ENCODE assay signal across 1 cellular context in the genomic region with DNA sequence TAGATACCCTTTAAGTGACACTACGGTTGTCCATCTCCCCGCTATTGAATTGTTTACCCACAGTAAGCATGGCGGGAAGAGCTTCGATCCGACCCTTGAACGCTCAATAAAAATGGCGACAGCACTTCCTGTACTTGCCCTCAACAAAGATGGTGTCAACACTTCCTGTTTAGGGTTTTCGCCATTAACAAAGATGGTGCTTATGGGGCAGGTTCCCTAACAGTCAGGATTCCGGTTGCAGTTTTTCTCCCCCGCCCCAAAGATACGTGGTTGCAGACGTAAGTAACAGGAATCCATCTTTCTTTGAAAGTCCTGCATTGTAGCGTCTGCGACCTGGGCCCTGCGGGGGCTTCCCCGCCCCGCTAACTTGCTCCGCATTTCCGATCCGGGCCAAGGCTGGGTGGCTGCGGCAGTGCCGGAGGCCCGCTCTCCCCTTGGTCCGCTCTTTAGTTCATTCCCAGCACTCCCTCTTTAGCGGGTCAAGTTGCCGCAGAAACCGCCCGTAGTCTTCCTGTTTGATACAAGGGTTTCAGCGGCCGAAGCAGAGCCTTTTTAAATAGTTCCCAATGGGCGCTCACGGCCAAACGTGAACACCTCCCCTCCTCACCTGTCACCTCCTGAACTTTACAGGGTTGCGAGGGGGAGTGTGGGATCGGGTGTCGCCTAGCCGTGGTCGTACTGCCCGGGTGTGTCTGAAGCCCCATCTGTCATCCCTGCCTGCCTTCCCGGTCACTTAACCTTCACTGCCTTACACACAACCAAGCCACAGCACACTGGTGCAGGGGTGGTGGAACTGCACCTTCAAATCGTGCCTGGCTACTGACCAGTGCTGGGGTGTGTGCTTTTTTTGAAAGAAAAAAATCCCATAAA.
A peak's percentile ranks its signal among the peaks of the same experiment; 100 is the strongest.
TF ChIP-seq lines count a peak whose summit lies in the region.

Gene CRADD, plus strand, starts transcription at position 181 of the 870 bp plus-strand sequence.

TF ChIP-seq in HEK293, 187 proteins besides CTCF, POLR2A, EP300 and RAD21 (continued from another document and continues in another):
- TF ChIP-seq ZNF18 (tag by site-specific recombination; IDR thresholded peaks at IDR 0.05) (no peak), ZBTB21 (tag by site-specific recombination; IDR thresholded peaks at IDR 0.05) (no peak), ZSCAN23 (tag by site-specific recombination; IDR thresholded peaks at IDR 0.05) (no peak), ZNF585B (tag by site-specific recombination; IDR thresholded peaks at IDR 0.05) (no peak), ZNF501 (tag by site-specific recombination; IDR thresholded peaks at IDR 0.05) (peak; percentile 81), ZXDB (tag by site-specific recombination; IDR thresholded peaks at IDR 0.05) (peak; percentile 90), ZBTB8A (tag by site-specific recombination; IDR thresholded peaks at IDR 0.05) (peak; percentile 34; the same call in 1 of the 2 replicates), ZNF521 (tag by site-specific recombination; IDR thresholded peaks at IDR 0.05) (no peak), ZEB2 (tag by site-specific recombination; IDR thresholded peaks at IDR 0.05) (peak; percentile 78), ZNF530 (tag by site-specific recombination; IDR thresholded peaks at IDR 0.05; ENCODE audit: low read depth) (no peak), ZBTB1 (tag by site-specific recombination; IDR thresholded peaks at IDR 0.05) (no peak), ZNF24 (tag by site-specific recombination; IDR thresholded peaks at IDR 0.05) (peak; percentile 51), ZNF560 (tag by site-specific recombination; IDR thresholded peaks at IDR 0.05; ENCODE audit: borderline replicate concordance) (no peak), ZNF660 (tag by site-specific recombination; IDR thresholded peaks at IDR 0.05) (peak; percentile 89), SCRT1 (tag by site-specific recombination; IDR thresholded peaks at IDR 0.05; ENCODE audit: borderline replicate concordance) (no peak), ZNF416 (tag by site-specific recombination; IDR thresholded peaks at IDR 0.05) (no peak), KLF10 (tag by site-specific recombination; IDR thresholded peaks at IDR 0.05) (0 out of 2 replicates have a peak, but pooled peaks have one; percentile 44), PATZ1 (tag by site-specific recombination; IDR thresholded peaks at IDR 0.05) (peak; percentile 78), ZNF473 (tag by site-specific recombination; IDR thresholded peaks at IDR 0.05) (no peak), ZNF184 (tag by site-specific recombination; IDR thresholded peaks at IDR 0.05) (no peak), ZNF596 (tag by site-specific recombination; IDR thresholded peaks at IDR 0.05) (no peak), ZNF214 (tag by site-specific recombination; IDR thresholded peaks at IDR 0.05; ENCODE audit: borderline replicate concordance) (no peak), ZNF16 (tag by site-specific recombination; IDR thresholded peaks at IDR 0.05; ENCODE audit: low read depth) (no peak), ZNF837 (tag by site-specific recombination; IDR thresholded peaks at IDR 0.05) (no peak), ZNF623 (tag by site-specific recombination; IDR thresholded peaks at IDR 0.05) (peak; percentile 10; the same call in 1 of the 2 replicates), ZNF266 (tag by site-specific recombination; IDR thresholded peaks at IDR 0.05; ENCODE audit: low read depth) (no peak), ZSCAN30 (tag by site-specific recombination; IDR thresholded peaks at IDR 0.05) (peak; percentile 42), ZNF132 (tag by site-specific recombination; IDR thresholded peaks at IDR 0.05; ENCODE audit: borderline replicate concordance) (no peak), PRDM4 (tag by site-specific recombination; IDR thresholded peaks at IDR 0.05) (no peak), ZBTB20 (tag by site-specific recombination; IDR thresholded peaks at IDR 0.05) (peak; percentile 85), ZNF302 (tag by site-specific recombination; IDR thresholded peaks at IDR 0.05; ENCODE audit: low read depth) (no peak), ZNF292 (tag by site-specific recombination; IDR thresholded peaks at IDR 0.05; ENCODE audit: borderline replicate concordance, low read depth) (no peak), ZNF335 (tag by site-specific recombination; conservative IDR thresholded peaks at IDR 0.05) (peak; percentile 99), ZNF404 (tag by site-specific recombination; IDR thresholded peaks at IDR 0.05) (no peak)
- TF ChIP-seq, protein P1, sequence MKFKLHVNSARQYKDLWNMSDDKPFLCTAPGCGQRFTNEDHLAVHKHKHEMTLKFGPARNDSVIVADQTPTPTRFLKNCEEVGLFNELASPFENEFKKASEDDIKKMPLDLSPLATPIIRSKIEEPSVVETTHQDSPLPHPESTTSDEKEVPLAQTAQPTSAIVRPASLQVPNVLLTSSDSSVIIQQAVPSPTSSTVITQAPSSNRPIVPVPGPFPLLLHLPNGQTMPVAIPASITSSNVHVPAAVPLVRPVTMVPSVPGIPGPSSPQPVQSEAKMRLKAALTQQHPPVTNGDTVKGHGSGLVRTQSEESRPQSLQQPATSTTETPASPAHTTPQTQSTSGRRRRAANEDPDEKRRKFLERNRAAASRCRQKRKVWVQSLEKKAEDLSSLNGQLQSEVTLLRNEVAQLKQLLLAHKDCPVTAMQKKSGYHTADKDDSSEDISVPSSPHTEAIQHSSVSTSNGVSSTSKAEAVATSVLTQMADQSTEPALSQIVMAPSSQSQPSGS (tag by site-specific recombination; IDR thresholded peaks at IDR 0.05; ENCODE audit: low read depth), result no peak
- TF ChIP-seq, protein P2, sequence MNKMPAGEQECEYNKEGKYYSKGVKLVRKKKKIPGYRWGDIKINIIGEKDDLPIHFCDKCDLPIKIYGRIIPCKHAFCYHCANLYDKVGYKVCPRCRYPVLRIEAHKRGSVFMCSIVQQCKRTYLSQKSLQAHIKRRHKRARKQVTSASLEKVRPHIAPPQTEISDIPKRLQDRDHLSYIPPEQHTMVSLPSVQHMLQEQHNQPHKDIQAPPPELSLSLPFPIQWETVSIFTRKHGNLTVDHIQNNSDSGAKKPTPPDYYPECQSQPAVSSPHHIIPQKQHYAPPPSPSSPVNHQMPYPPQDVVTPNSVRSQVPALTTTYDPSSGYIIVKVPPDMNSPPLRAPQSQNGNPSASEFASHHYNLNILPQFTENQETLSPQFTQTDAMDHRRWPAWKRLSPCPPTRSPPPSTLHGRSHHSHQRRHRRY (tag by site-specific recombination; IDR thresholded peaks at IDR 0.05), result no peak
- TF ChIP-seq, protein P3, sequence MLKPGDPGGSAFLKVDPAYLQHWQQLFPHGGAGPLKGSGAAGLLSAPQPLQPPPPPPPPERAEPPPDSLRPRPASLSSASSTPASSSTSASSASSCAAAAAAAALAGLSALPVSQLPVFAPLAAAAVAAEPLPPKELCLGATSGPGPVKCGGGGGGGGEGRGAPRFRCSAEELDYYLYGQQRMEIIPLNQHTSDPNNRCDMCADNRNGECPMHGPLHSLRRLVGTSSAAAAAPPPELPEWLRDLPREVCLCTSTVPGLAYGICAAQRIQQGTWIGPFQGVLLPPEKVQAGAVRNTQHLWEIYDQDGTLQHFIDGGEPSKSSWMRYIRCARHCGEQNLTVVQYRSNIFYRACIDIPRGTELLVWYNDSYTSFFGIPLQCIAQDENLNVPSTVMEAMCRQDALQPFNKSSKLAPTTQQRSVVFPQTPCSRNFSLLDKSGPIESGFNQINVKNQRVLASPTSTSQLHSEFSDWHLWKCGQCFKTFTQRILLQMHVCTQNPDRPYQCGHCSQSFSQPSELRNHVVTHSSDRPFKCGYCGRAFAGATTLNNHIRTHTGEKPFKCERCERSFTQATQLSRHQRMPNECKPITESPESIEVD (tag by site-specific recombination; IDR thresholded peaks at IDR 0.05), result 0 out of 2 replicates have a peak, but pooled peaks have one; percentile 24
- TF ChIP-seq, protein P4, sequence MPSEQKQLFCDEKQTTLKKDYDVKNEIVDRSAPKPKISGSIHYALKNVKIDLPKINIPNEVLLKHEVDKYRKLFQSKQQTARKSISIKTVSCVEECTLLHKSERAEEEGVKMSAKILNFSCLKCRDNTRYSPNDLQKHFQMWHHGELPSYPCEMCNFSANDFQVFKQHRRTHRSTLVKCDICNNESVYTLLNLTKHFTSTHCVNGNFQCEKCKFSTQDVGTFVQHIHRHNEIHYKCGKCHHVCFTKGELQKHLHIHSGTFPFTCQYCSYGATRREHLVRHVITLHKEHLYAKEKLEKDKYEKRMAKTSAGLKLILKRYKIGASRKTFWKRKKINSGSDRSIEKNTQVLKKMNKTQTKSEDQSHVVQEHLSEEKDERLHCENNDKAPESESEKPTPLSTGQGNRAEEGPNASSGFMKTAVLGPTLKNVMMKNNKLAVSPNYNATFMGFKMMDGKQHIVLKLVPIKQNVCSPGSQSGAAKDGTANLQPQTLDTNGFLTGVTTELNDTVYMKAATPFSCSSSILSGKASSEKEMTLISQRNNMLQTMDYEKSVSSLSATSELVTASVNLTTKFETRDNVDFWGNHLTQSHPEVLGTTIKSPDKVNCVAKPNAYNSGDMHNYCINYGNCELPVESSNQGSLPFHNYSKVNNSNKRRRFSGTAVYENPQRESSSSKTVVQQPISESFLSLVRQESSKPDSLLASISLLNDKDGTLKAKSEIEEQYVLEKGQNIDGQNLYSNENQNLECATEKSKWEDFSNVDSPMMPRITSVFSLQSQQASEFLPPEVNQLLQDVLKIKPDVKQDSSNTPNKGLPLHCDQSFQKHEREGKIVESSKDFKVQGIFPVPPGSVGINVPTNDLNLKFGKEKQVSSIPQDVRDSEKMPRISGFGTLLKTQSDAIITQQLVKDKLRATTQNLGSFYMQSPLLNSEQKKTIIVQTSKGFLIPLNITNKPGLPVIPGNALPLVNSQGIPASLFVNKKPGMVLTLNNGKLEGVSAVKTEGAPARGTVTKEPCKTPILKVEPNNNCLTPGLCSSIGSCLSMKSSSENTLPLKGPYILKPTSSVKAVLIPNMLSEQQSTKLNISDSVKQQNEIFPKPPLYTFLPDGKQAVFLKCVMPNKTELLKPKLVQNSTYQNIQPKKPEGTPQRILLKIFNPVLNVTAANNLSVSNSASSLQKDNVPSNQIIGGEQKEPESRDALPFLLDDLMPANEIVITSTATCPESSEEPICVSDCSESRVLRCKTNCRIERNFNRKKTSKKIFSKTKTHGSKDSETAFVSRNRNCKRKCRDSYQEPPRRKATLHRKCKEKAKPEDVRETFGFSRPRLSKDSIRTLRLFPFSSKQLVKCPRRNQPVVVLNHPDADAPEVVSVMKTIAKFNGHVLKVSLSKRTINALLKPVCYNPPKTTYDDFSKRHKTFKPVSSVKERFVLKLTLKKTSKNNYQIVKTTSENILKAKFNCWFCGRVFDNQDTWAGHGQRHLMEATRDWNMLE (tag by site-specific recombination; conservative IDR thresholded peaks at IDR 0.05; ENCODE audit: low read depth), result peak; percentile 98
- TF ChIP-seq, protein P5, sequence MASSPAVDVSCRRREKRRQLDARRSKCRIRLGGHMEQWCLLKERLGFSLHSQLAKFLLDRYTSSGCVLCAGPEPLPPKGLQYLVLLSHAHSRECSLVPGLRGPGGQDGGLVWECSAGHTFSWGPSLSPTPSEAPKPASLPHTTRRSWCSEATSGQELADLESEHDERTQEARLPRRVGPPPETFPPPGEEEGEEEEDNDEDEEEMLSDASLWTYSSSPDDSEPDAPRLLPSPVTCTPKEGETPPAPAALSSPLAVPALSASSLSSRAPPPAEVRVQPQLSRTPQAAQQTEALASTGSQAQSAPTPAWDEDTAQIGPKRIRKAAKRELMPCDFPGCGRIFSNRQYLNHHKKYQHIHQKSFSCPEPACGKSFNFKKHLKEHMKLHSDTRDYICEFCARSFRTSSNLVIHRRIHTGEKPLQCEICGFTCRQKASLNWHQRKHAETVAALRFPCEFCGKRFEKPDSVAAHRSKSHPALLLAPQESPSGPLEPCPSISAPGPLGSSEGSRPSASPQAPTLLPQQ (tag by site-specific recombination; IDR thresholded peaks at IDR 0.05), result peak; percentile 42; the same call in 1 of the 2 replicates
